In the genomic region with DNA sequence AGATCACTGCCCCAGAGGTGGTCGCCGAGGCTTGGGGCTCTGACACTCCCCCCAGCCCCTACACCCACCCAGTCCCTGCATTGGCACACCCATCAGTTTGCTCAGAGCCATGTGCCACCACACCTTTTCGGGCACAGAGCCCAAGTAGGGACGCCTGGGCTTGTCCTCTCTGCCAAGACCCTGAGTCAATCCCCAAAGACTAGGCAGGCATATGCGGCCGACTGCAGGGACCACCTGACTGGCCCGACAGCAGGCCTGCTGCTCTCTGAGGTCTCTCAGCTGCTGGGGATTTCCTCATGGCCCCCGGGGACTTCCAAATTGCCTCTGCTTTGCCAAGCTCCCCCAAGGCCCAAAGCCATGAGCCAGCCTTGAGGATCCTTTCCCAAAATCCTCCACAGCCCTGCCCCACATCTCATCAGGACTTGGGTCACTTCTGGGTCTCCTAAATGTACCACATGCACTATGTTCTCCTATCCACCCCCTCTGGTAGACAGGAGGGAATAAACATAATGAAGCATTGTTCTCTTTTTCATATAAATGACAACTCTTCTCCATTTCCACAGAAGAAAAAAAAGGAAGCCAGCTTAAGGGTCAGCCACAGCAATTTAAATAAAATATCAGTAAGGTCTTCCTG, we compare ENCODE assay signal across 8 cellular contexts. TPM values are rescaled to one million over a fixed set of nuclear protein-coding genes. Genes with fewer than 3 reads are reported as not detected.
DNase-seq lines count a peak whose midpoint lies in the region; ATAC-seq and TF ChIP-seq lines count a peak whose summit lies in the region.

No MANE protein-coding gene starts in this region.

- no peaks in the 10 kb centered on the region for H3K27me3 ChIP-seq in ovary

- 18 to 32% (median 25%) methylated on average over 8 of the region's 8 CpGs for WGBS in ovary, 3 donors

- CTCF ChIA-PET in activated naive CD4-positive, alpha-beta T cell treated with anti-CD3 and anti-CD28 coated beads for 36 hours (lab: Charles Lee), result interaction anchor here (0.6 to 10.6 kb wide), 26 partner anchors 11 to 466 kb away, joined by 3 to 261 read pairs (median 4); a partner anchor contains a TSS

- peaks cover 42% of the 10 kb centered on the region for H3K4me1 Mint-ChIP-seq in activated naive CD4-positive, alpha-beta T cell treated with anti-CD3 and anti-CD28 coated beads for 36 hours (ENCODE audit: low read depth)

- peak overlapping the region; percentile 60 for H3K4me3 Mint-ChIP-seq in activated naive CD4-positive, alpha-beta T cell treated with anti-CD3 and anti-CD28 coated beads for 36 hours

- ATAC-seq in GM19455 (IDR thresholded peaks at IDR 0.05; ENCODE audit: unreplicated experiment), result no peak

- peak overlapping the region; percentile 47 for H3K27ac Mint-ChIP-seq in activated naive CD4-positive, alpha-beta T cell treated with anti-CD3 and anti-CD28 coated beads for 36 hours

- no peaks in the 10 kb centered on the region for H3K36me3 ChIP-seq in ovary

- peaks cover 9% of the 10 kb centered on the region for H3K4me1 ChIP-seq in ovary (ENCODE audit: insufficient read depth)

- TF ChIP-seq CTCF in epithelial cell of esophagus (IDR thresholded peaks at IDR 0.05; ENCODE audit: insufficient read depth, low read depth, low read length, missing control alignments) (no peak), ovary (IDR thresholded peaks at IDR 0.05) (no peak)

- no peaks in the 10 kb centered on the region for H3K36me3 Mint-ChIP-seq in activated naive CD4-positive, alpha-beta T cell treated with anti-CD3 and anti-CD28 coated beads for 36 hours (ENCODE audit: low read depth)

- TF ChIP-seq EP300 in ovary (IDR thresholded peaks at IDR 0.05), result no peak

- H3K9me3 ChIP-seq in ovary, result no peaks in the 10 kb centered on the region

- H3K27ac ChIP-seq in ovary, result peak overlapping the region; percentile 8 to 77

- no peaks in the 10 kb centered on the region for H3K9me3 Mint-ChIP-seq in activated naive CD4-positive, alpha-beta T cell treated with anti-CD3 and anti-CD28 coated beads for 36 hours

- intact Hi-C loops in activated naive CD4-positive, alpha-beta T cell treated with anti-CD3 and anti-CD28 coated beads for 36 hours (cut with micrococcal nuclease), result loop anchor here (1.0 to 5.0 kb wide), 7 partner anchors 31 to 463 kb away; a partner anchor contains a TSS
- intact Hi-C loops in ovary (cut with DNase I), result loop anchor here (2.0 to 10.0 kb wide), 5 partner anchors 27 to 145 kb away; a partner anchor contains a TSS

- H3K27me3 Mint-ChIP-seq in activated naive CD4-positive, alpha-beta T cell treated with anti-CD3 and anti-CD28 coated beads for 36 hours (ENCODE audit: low read depth), result no peaks in the 10 kb centered on the region

- no peak for TF ChIP-seq POLR2A in ovary (IDR thresholded peaks at IDR 0.05)

- H3K4me3 ChIP-seq in epithelial cell of esophagus (ENCODE audit: low read length), result peak overlapping the region; percentile 48
- peak overlapping the region; percentile 54 for H3K4me3 ChIP-seq in ovary

- DNase-seq in activated naive CD4-positive, alpha-beta T cell treated with anti-CD3 and anti-CD28 coated beads for 36 hours, result peak; percentile 27
- no peak for DNase-seq in activated naive CD4-positive, alpha-beta T cell treated with anti-CD3 and anti-CD28 coated beads, Interleukin-2, amount 50 U/mL, for 16 hours
- DNase-seq in OCI-M1 (lab: John Stamatoyannopoulos, UW) (peak; percentile 31), epithelial cell of esophagus (ENCODE audit: low read depth) (peak; percentile 85), ovary (peak; percentile 50 to 70 (median 64)), HuH-7 (ENCODE audit: low spot score) (no peak)
- no peak for DNase-seq in activated CD4-positive, CD25-positive, alpha-beta regulatory T cell treated with anti-CD3 and anti-CD28 coated beads, Interleukin-2, amount 50 U/mL, for 72 hours

RNA-seq across cellular contexts. Expression of a gene that starts 30.6 kb away (rescaled TPM):
- total RNA-seq in activated naive CD4-positive, alpha-beta T cell treated with anti-CD3 and anti-CD28 coated beads for 36 hours, result 10 to 100 TPM; 23.8 to 25.0 TPM
- total RNA-seq in ovary, result 10 to 100 TPM; 23.0 to 53.9 (median 35.3) TPM
- 10 to 100 TPM; 24.2 to 30.9 TPM for polyA plus RNA-seq in ovary

Comparison
In these comparisons a context has a peak if more than half of its experiments do, and no peak if none do; other contexts are left out.
1. DNase-seq: peak in activated naive CD4-positive, alpha-beta T cell treated with anti-CD3 and anti-CD28 coated beads for 36 hours (single experiment), OCI-M1 (single experiment), epithelial cell of esophagus (single experiment) and ovary (5 of 5); none in activated naive CD4-positive, alpha-beta T cell treated with anti-CD3 and anti-CD28 coated beads, Interleukin-2, amount 50 U/mL, for 16 hours (single experiment), activated CD4-positive, CD25-positive, alpha-beta regulatory T cell treated with anti-CD3 and anti-CD28 coated beads, Interleukin-2, amount 50 U/mL, for 72 hours (single experiment) and HuH-7 (single experiment).